1 cellular context compared by ENCODE assay signal in the genomic region with DNA sequence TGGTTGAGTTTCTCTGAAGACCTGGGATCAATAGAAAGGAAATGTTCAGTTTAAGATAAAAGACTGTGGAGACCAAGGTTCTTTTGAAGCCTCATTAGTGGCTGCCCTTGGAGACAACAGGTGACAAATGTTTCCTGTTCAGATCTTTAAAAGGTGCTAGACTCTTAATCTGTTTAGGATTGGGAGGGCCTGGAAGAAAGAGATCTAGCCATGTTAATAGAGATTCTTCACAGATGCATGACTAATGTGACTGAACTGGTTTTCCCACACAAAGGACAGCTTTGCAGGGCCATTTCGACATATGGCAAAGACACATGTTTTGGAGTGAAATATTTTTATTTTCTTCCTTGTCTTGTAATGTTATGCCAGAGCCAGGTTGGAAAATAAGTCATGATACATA.
TF ChIP-seq lines count a peak whose summit lies in the region.

No MANE protein-coding gene starts in this region.

TF ChIP-seq in GM23338, 12 proteins besides CTCF, POLR2A, EP300 and RAD21:
- TF ChIP-seq, protein P1, sequence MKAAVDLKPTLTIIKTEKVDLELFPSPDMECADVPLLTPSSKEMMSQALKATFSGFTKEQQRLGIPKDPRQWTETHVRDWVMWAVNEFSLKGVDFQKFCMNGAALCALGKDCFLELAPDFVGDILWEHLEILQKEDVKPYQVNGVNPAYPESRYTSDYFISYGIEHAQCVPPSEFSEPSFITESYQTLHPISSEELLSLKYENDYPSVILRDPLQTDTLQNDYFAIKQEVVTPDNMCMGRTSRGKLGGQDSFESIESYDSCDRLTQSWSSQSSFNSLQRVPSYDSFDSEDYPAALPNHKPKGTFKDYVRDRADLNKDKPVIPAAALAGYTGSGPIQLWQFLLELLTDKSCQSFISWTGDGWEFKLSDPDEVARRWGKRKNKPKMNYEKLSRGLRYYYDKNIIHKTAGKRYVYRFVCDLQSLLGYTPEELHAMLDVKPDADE (IDR thresholded peaks at IDR 0.05) = no peak
- TF ChIP-seq, protein P2, sequence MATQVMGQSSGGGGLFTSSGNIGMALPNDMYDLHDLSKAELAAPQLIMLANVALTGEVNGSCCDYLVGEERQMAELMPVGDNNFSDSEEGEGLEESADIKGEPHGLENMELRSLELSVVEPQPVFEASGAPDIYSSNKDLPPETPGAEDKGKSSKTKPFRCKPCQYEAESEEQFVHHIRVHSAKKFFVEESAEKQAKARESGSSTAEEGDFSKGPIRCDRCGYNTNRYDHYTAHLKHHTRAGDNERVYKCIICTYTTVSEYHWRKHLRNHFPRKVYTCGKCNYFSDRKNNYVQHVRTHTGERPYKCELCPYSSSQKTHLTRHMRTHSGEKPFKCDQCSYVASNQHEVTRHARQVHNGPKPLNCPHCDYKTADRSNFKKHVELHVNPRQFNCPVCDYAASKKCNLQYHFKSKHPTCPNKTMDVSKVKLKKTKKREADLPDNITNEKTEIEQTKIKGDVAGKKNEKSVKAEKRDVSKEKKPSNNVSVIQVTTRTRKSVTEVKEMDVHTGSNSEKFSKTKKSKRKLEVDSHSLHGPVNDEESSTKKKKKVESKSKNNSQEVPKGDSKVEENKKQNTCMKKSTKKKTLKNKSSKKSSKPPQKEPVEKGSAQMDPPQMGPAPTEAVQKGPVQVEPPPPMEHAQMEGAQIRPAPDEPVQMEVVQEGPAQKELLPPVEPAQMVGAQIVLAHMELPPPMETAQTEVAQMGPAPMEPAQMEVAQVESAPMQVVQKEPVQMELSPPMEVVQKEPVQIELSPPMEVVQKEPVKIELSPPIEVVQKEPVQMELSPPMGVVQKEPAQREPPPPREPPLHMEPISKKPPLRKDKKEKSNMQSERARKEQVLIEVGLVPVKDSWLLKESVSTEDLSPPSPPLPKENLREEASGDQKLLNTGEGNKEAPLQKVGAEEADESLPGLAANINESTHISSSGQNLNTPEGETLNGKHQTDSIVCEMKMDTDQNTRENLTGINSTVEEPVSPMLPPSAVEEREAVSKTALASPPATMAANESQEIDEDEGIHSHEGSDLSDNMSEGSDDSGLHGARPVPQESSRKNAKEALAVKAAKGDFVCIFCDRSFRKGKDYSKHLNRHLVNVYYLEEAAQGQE (IDR thresholded peaks at IDR 0.05; ENCODE audit: unreplicated experiment) = no peak
- TF ChIP-seq NANOG (IDR thresholded peaks at IDR 0.05; ENCODE audit: borderline replicate concordance) = peak; percentile 79
